ENCODE assay signal across 11 cellular contexts in the genomic region with DNA sequence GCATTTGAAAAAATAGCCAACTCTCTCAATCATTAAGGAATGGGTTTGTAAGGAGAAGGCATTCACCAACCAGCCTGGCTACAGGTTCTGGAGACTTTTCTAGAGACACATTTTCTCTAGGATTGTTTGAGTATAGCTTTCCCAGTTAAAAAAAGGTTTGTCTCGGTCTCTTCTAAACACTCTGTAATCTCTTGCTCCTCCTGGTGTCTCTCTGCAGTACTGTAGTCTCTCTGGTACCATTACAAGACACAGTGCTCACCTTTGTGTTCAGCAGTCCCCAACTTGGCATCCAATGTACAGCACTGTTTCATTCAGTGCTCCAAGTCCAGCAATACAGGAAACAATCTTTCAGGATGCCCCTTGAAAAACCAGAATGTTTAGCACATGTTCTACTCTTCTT.
DNase-seq lines count a peak whose midpoint lies in the region; ATAC-seq and TF ChIP-seq lines count a peak whose summit lies in the region.
"Had no signal": no experiment of that assay in that cellular context is flagged by ENCODE, and none has a peak within 500 bp of the region (broad histone marks: within the 10 kb centered on the region; RNA-seq: fewer than 3 reads in every experiment).

No MANE protein-coding gene starts in this region.

- no peak overlapping the region for H3K4me3 Mint-ChIP-seq in activated CD4-positive, alpha-beta T cell treated with anti-CD3 and anti-CD28 coated beads, Interleukin-2, amount 10 ng/mL, durations not matched to agents 24 days and 14 days
- H3K4me3 Mint-ChIP-seq in activated T-helper 17 cell treated with anti-CD3 and anti-CD28 coated beads, Interleukin-2, amount 50 U/mL, for 72 hours, result no peak overlapping the region
- H3K4me3 Mint-ChIP-seq: central memory CD8-positive, alpha-beta T cell; stimulated activated naive B cell treated with anti-CD40 and anti-IgM and Interleukin-4, amounts not matched to agents 10 μg/mL and 1 μg/mL and 100 μg/mL, for 72 hours had no signal

- no peaks in the 10 kb centered on the region for H3K4me1 Mint-ChIP-seq in activated CD4-positive, alpha-beta T cell treated with anti-CD3 and anti-CD28 coated beads, Interleukin-2, amount 10 ng/mL, durations not matched to agents 24 days and 14 days
- H3K4me1 Mint-ChIP-seq in activated T-helper 17 cell treated with anti-CD3 and anti-CD28 coated beads, Interleukin-2, amount 50 U/mL, for 72 hours, result no peaks in the 10 kb centered on the region
- H3K4me1 Mint-ChIP-seq: central memory CD8-positive, alpha-beta T cell; stimulated activated naive B cell treated with anti-CD40 and anti-IgM and Interleukin-4, amounts not matched to agents 10 μg/mL and 1 μg/mL and 100 μg/mL, for 72 hours had no signal

- H3K36me3 Mint-ChIP-seq in activated CD4-positive, alpha-beta T cell treated with anti-CD3 and anti-CD28 coated beads, Interleukin-2, amount 10 ng/mL, durations not matched to agents 24 days and 14 days (ENCODE audit: low read depth), result no peaks in the 10 kb centered on the region
- H3K36me3 Mint-ChIP-seq in activated T-helper 17 cell treated with anti-CD3 and anti-CD28 coated beads, Interleukin-2, amount 50 U/mL, for 72 hours (ENCODE audit: low read depth), result no peaks in the 10 kb centered on the region
- H3K36me3 Mint-ChIP-seq: stimulated activated naive B cell treated with anti-CD40 and anti-IgM and Interleukin-4, amounts not matched to agents 10 μg/mL and 1 μg/mL and 100 μg/mL, for 72 hours had no signal

- H3K27me3 Mint-ChIP-seq in activated CD4-positive, alpha-beta T cell treated with anti-CD3 and anti-CD28 coated beads, Interleukin-2, amount 10 ng/mL, durations not matched to agents 24 days and 14 days, result no peaks in the 10 kb centered on the region
- no peaks in the 10 kb centered on the region for H3K27me3 Mint-ChIP-seq in activated T-helper 17 cell treated with anti-CD3 and anti-CD28 coated beads, Interleukin-2, amount 50 U/mL, for 72 hours
- H3K27me3 Mint-ChIP-seq: central memory CD8-positive, alpha-beta T cell; stimulated activated naive B cell treated with anti-CD40 and anti-IgM and Interleukin-4, amounts not matched to agents 10 μg/mL and 1 μg/mL and 100 μg/mL, for 72 hours had no signal

- ATAC-seq in HG03175 (IDR thresholded peaks at IDR 0.05; ENCODE audit: unreplicated experiment) (no peak), GM19455 (IDR thresholded peaks at IDR 0.05; ENCODE audit: unreplicated experiment) (no peak)
- no peak for ATAC-seq in activated T-helper 17 cell treated with anti-CD3 and anti-CD28 coated beads, Interleukin-2, amount 50 U/mL, for 72 hours (replicated peaks)
- ATAC-seq: stimulated activated naive B cell treated with anti-CD40 and anti-IgM and Interleukin-4, amounts not matched to agents 10 μg/mL and 1 μg/mL and 100 μg/mL, for 72 hours had no signal

- intact Hi-C loops in activated CD4-positive, alpha-beta T cell treated with anti-CD3 and anti-CD28 coated beads, Interleukin-2, amount 10 ng/mL, durations not matched to agents 24 days and 14 days (cut with micrococcal nuclease), result no loop called here

- no peak overlapping the region for H3K4me3 ChIP-seq in astrocyte of the cerebellum (ENCODE audit: low read depth, low read length)

- no peaks in the 10 kb centered on the region for H3K9me3 Mint-ChIP-seq in activated CD4-positive, alpha-beta T cell treated with anti-CD3 and anti-CD28 coated beads, Interleukin-2, amount 10 ng/mL, durations not matched to agents 24 days and 14 days
- H3K9me3 Mint-ChIP-seq in activated T-helper 17 cell treated with anti-CD3 and anti-CD28 coated beads, Interleukin-2, amount 50 U/mL, for 72 hours, result peaks cover 10% of the 10 kb centered on the region

- in situ Hi-C loops in astrocyte of the cerebellum (cut with HindIII; ENCODE audit: low sequenced_read_pairs), result no loop called here

- H3K27ac Mint-ChIP-seq in activated CD4-positive, alpha-beta T cell treated with anti-CD3 and anti-CD28 coated beads, Interleukin-2, amount 10 ng/mL, durations not matched to agents 24 days and 14 days, result no peak overlapping the region
- H3K27ac Mint-ChIP-seq in activated T-helper 17 cell treated with anti-CD3 and anti-CD28 coated beads, Interleukin-2, amount 50 U/mL, for 72 hours, result no peak overlapping the region
- H3K27ac Mint-ChIP-seq: stimulated activated naive B cell treated with anti-CD40 and anti-IgM and Interleukin-4, amounts not matched to agents 10 μg/mL and 1 μg/mL and 100 μg/mL, for 72 hours had no signal

- peak; percentile 43 for TF ChIP-seq CTCF in astrocyte of the cerebellum (IDR thresholded peaks at IDR 0.05; ENCODE audit: low read depth, low read length, missing control alignments)

- DNase-seq in D341Med (ENCODE audit: low spot score) (peak; percentile 42), HT1080 (ENCODE audit: low read depth) (peak; percentile 29), astrocyte of the cerebellum (ENCODE audit: low read depth) (no peak), kidney tubule cell (ENCODE audit: low spot score) (peak; percentile 2)
- no peak for DNase-seq in activated CD4-positive, alpha-beta T cell treated with anti-CD3 and anti-CD28 coated beads, Interleukin-2, amount 10 ng/mL, durations not matched to agents 24 days and 14 days
- DNase-seq: head of caudate nucleus; stimulated activated naive B cell treated with anti-CD40 and anti-IgM and Interleukin-4, amounts not matched to agents 10 μg/mL and 1 μg/mL and 100 μg/mL, for 72 hours had no signal

Comparison
In these comparisons a context has a peak if more than half of its experiments do, and no peak if none do; other contexts are left out.
1. DNase-seq: peak in D341Med (single experiment), HT1080 (single experiment) and kidney tubule cell (single experiment); none in astrocyte of the cerebellum (single experiment) and activated CD4-positive, alpha-beta T cell treated with anti-CD3 and anti-CD28 coated beads, Interleukin-2, amount 10 ng/mL, durations not matched to agents 24 days and 14 days (single experiment).